In the genomic region with DNA sequence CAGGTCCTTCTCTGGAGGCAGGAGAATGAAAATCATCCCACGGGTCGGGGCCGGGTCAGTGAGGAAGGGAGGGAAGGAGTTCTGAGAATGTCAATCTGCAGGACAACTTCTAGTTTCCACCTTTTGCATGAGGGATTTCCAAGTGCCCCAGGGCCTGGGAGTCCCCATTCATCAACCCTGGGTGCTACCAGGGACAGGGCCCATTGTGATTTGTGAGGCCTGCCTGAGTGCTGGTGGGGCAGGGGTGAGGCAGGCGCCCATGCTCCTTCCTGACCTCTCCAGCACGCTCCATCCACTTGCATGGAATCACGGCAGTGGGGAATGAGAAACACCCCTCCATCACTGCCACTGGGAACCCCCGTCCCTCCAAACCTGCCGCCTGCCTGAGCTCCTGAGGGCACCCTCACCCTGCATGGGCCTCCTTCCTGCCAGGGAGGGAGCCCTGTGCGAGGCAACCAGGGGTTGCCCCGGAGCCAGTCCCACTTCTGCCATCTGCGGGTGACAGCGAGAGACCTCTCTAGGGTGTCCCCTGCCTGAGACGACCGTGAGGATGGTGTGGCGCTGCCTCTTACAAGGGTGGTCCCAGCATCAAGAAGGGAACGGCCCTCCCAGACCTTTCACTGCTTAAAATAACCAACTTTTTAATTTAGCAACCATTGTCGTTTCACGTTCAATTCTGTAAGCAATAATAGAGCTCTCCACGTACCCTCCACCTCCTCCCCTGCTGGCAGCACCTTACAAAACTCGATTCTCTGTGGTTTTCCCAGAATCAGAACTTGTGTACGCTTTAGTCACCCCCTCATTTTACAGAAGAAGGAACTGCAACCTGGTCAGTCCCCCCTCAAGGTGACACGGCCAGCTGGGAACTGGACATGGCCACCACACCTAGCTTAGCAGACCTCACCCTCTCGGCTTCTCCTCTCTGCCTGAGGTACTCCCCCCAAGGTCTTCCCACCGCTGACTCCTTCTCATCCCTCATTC, we compare ENCODE assay signal across 9 cellular contexts. TPM values are rescaled to one million over a fixed set of nuclear protein-coding genes. Genes with fewer than 3 reads are reported as not detected.
DNase-seq lines count a peak whose midpoint lies in the region; ATAC-seq and TF ChIP-seq lines count a peak whose summit lies in the region.
"Had no signal": no experiment of that assay in that cellular context is flagged by ENCODE, and none has a peak within 500 bp of the region (broad histone marks: within the 10 kb centered on the region; RNA-seq: fewer than 3 reads in every experiment).

No MANE protein-coding gene starts in this region.

- peaks cover 5% of the 10 kb centered on the region for H3K27me3 Mint-ChIP-seq in activated CD4-positive, alpha-beta T cell treated with anti-CD3 and anti-CD28 coated beads, Interleukin-2, amount 10 ng/mL, durations not matched to agents 7 days and 5 days
- peaks cover 4% of the 10 kb centered on the region for H3K27me3 Mint-ChIP-seq in Caco-2 (ENCODE audit: insufficient read depth, unreplicated experiment)

- ATAC-seq in HG02571 (IDR thresholded peaks at IDR 0.05; ENCODE audit: unreplicated experiment): peak; percentile 1
- peak; percentile 21 for ATAC-seq in mucosa of descending colon
- no peak for ATAC-seq in psoas muscle

- intact Hi-C loops in mucosa of descending colon (cut with DNase I, micrococcal nuclease): no loop called here
- intact Hi-C loops in Caco-2 (cut with micrococcal nuclease; ENCODE audit: unreplicated experiment): no loop called here
- intact Hi-C loops in psoas muscle (cut with DNase I): no loop called here

- no peak overlapping the region for H3K4me3 Mint-ChIP-seq in activated CD4-positive, alpha-beta T cell treated with anti-CD3 and anti-CD28 coated beads, Interleukin-2, amount 10 ng/mL, durations not matched to agents 7 days and 5 days
- H3K4me3 Mint-ChIP-seq in Caco-2 (ENCODE audit: unreplicated experiment): no peak overlapping the region

- peaks cover 15% of the 10 kb centered on the region for H3K4me1 Mint-ChIP-seq in activated CD4-positive, alpha-beta T cell treated with anti-CD3 and anti-CD28 coated beads, Interleukin-2, amount 10 ng/mL, durations not matched to agents 7 days and 5 days
- H3K4me1 Mint-ChIP-seq in Caco-2 (ENCODE audit: low read depth, unreplicated experiment): peaks cover 6% of the 10 kb centered on the region

- H3K27ac Mint-ChIP-seq in activated CD4-positive, alpha-beta T cell treated with anti-CD3 and anti-CD28 coated beads, Interleukin-2, amount 10 ng/mL, durations not matched to agents 7 days and 5 days: no peak overlapping the region
- no peak overlapping the region for H3K27ac Mint-ChIP-seq in Caco-2 (ENCODE audit: unreplicated experiment)

- no peak for TF ChIP-seq CTCF in GM12865 (IDR thresholded peaks at IDR 0.05; ENCODE audit: insufficient read depth, low read depth, low read length, missing control alignments)
- no peak for TF ChIP-seq CTCF in mucosa of descending colon (IDR thresholded peaks at IDR 0.05)
- TF ChIP-seq CTCF in Caco-2 (IDR thresholded peaks at IDR 0.05; ENCODE audit: insufficient read depth in 1 of 2, low read depth in 1 of 2, low read length in 1 of 2, severe bottlenecking in 1 of 2, unreplicated experiment in 1 of 2): no peak
- no peak for TF ChIP-seq CTCF in psoas muscle (IDR thresholded peaks at IDR 0.05)

- peak; percentile 25 for DNase-seq in GM12865 (ENCODE audit: low read depth)
- peak; percentile 24 for DNase-seq in activated CD4-positive, alpha-beta T cell treated with anti-CD3 and anti-CD28 coated beads, Interleukin-2, amount 10 ng/mL, durations not matched to agents 7 days and 5 days
- DNase-seq in mucosa of descending colon: no peak
- no peak for DNase-seq in NCI-H1436 treated with DMSO at 0.1 percent for 48 hours (lab: John Stamatoyannopoulos, UW)
- no peak for DNase-seq in Caco-2
- DNase-seq in psoas muscle: no peak
- DNase-seq in NCI-H2171 (lab: John Stamatoyannopoulos, UW): no peak
- DNase-seq: GDM1 had no signal

- peaks cover 14% of the 10 kb centered on the region for H3K4me1 ChIP-seq in mucosa of descending colon (ENCODE audit: low read depth)
- H3K4me1 ChIP-seq in Caco-2: no peaks in the 10 kb centered on the region
- peaks cover 19% of the 10 kb centered on the region for H3K4me1 ChIP-seq in psoas muscle

- H3K4me3 ChIP-seq in GM12865 (ENCODE audit: low read depth, low read length): no peak overlapping the region
- H3K4me3 ChIP-seq in mucosa of descending colon: no peak overlapping the region
- no peak overlapping the region for H3K4me3 ChIP-seq in Caco-2 (ENCODE audit: low read depth, low read length)
- no peak overlapping the region for H3K4me3 ChIP-seq in psoas muscle

- H3K9me3 ChIP-seq in mucosa of descending colon (no peaks in the 10 kb centered on the region), Caco-2 (no peaks in the 10 kb centered on the region), psoas muscle (no peaks in the 10 kb centered on the region)

- CTCF ChIA-PET in activated CD4-positive, alpha-beta T cell treated with anti-CD3 and anti-CD28 coated beads, Interleukin-2, amount 10 ng/mL, durations not matched to agents 7 days and 5 days (lab: Charles Lee): interaction anchor here (1.8 kb wide), 1 partner anchor 59 kb away, joined by 5 read pairs; no protein-coding TSS in a partner anchor
- CTCF ChIA-PET in Caco-2 (lab: Charles Lee): interaction anchor here (0.6 to 2.2 kb wide), 3 partner anchors 12 to 191 kb away, joined by 3 to 7 read pairs (median 4); no protein-coding TSS in a partner anchor

- H3K27me3 ChIP-seq in Caco-2 (replicated peaks; ENCODE audit: control insufficient read depth, insufficient read depth, low read length): no peaks in the 10 kb centered on the region
- H3K27me3 ChIP-seq in psoas muscle (ENCODE audit: insufficient read depth in 3 of 3, low read length in 2 of 3): no peaks in the 10 kb centered on the region

- H3K36me3 ChIP-seq in mucosa of descending colon (ENCODE audit: low read depth) (no peaks in the 10 kb centered on the region), Caco-2 (ENCODE audit: control insufficient read depth, insufficient read depth, low read length) (no peaks in the 10 kb centered on the region), psoas muscle (ENCODE audit: insufficient read depth in 1 of 2, low read depth in 1 of 2) (no peaks in the 10 kb centered on the region)

- no peak overlapping the region for H3K27ac ChIP-seq in psoas muscle

- WGBS in psoas muscle, 3 donors: 87 to 90% (median 88%) methylated on average over 24 of the region's 24 CpGs

- POLR2A ChIA-PET in activated CD4-positive, alpha-beta T cell treated with anti-CD3 and anti-CD28 coated beads, Interleukin-2, amount 10 ng/mL, durations not matched to agents 7 days and 5 days (lab: Charles Lee): no interaction called here
- POLR2A ChIA-PET in Caco-2 (lab: Charles Lee): no interaction called here

- no TSS peak for BruUV-seq in Caco-2 (replicated peaks; lab: Mats Ljungman, UMichigan)

- no peaks in the 10 kb centered on the region for H3K9me3 Mint-ChIP-seq in activated CD4-positive, alpha-beta T cell treated with anti-CD3 and anti-CD28 coated beads, Interleukin-2, amount 10 ng/mL, durations not matched to agents 7 days and 5 days
- H3K9me3 Mint-ChIP-seq in Caco-2 (ENCODE audit: unreplicated experiment): no peaks in the 10 kb centered on the region

- no peaks in the 10 kb centered on the region for H3K36me3 Mint-ChIP-seq in activated CD4-positive, alpha-beta T cell treated with anti-CD3 and anti-CD28 coated beads, Interleukin-2, amount 10 ng/mL, durations not matched to agents 7 days and 5 days (ENCODE audit: low read depth)
- H3K36me3 Mint-ChIP-seq in Caco-2 (ENCODE audit: insufficient read depth, unreplicated experiment): no peaks in the 10 kb centered on the region

RNA-seq across cellular contexts. Expression of gene PMEPA1, which starts 28.6 kb away (rescaled TPM):
- total RNA-seq in activated CD4-positive, alpha-beta T cell treated with anti-CD3 and anti-CD28 coated beads, Interleukin-2, amount 10 ng/mL, durations not matched to agents 7 days and 5 days: 1 to 10 TPM in 1 of 2 experiments, under 1 TPM in 1; 0.72 to 1.1 TPM
- 10 to 100 TPM; 18.5 to 35.5 (median 23.5) TPM for total RNA-seq in mucosa of descending colon
- 3.3 and 3.7 TPM in 2 replicates for total RNA-seq in Caco-2 (2022)
- 10 to 100 TPM in 3 of 4 donors, 1 to 10 TPM in 1; 8.9 to 19.5 (median 15.6) TPM for total RNA-seq in psoas muscle
- 10 to 100 TPM; 17.1 to 34.0 (median 30.7) TPM for polyA plus RNA-seq in psoas muscle

Comparison
In these comparisons a context has a peak if more than half of its experiments do, and no peak if none do; other contexts are left out.
1. DNase-seq: peak in GM12865 (single experiment) and activated CD4-positive, alpha-beta T cell treated with anti-CD3 and anti-CD28 coated beads, Interleukin-2, amount 10 ng/mL, durations not matched to agents 7 days and 5 days (single experiment); none in mucosa of descending colon (0 of 3), NCI-H1436 treated with DMSO at 0.1 percent for 48 hours (single experiment), Caco-2 (0 of 2), psoas muscle (0 of 2) and NCI-H2171 (single experiment).
2. ATAC-seq: peak in HG02571 (single experiment) and mucosa of descending colon (single experiment); none in psoas muscle (0 of 4).